18 cellular contexts compared by ENCODE assay signal in genomic region chr11:92846542-92847125, GRCh38.
"Had no signal": no experiment of that assay in that cellular context is flagged by ENCODE, and none has a peak within 500 bp of the region (broad histone marks: within the 10 kb centered on the region; RNA-seq: fewer than 3 reads in every experiment).

No MANE protein-coding gene starts in this region.

- DNase-seq: activated CD4-positive, alpha-beta memory T cell treated with anti-CD3 and anti-CD28 coated beads for 36 hours; activated CD4-positive, alpha-beta T cell treated with anti-CD3 and anti-CD28 coated beads for 36 hours; activated CD8-positive, alpha-beta memory T cell treated with anti-CD3 and anti-CD28 coated beads, Interleukin-2, amount 10 ng/mL, durations not matched to agents 7 days and 5 days; activated effector memory CD4-positive, alpha-beta T cell treated with Interleukin-2 at 50 U/mL for 16 hours; activated T-cell treated with anti-CD3 and anti-CD28 coated beads, Interleukin-2, amount 50 U/mL, for 1 hour; body of pancreas; central memory CD4-positive, alpha-beta T cell; effector CD8-positive, alpha-beta T cell; heart right ventricle; islet precursor cell; naive B cell; pancreas; sigmoid colon; tibial artery; WERI-Rb-1 had no signal

- H3K4me3 ChIP-seq: body of pancreas, heart right ventricle, pancreas, sigmoid colon, tibial artery had no signal

- H3K27ac Mint-ChIP-seq: activated CD4-positive, alpha-beta memory T cell treated with anti-CD3 and anti-CD28 coated beads for 36 hours; activated CD4-positive, alpha-beta T cell treated with anti-CD3 and anti-CD28 coated beads for 36 hours; activated CD8-positive, alpha-beta memory T cell treated with anti-CD3 and anti-CD28 coated beads, Interleukin-2, amount 10 ng/mL, durations not matched to agents 7 days and 5 days; activated naive CD4-positive, alpha-beta T cell treated with anti-CD3 and anti-CD28 coated beads, Interleukin-2, amount 50 U/mL, for 24 hours; naive B cell; stimulated activated memory B cell treated with anti-CD40 and anti-IgM and Interleukin-4, amounts not matched to agents 10 μg/mL and 1 μg/mL and 100 μg/mL, for 72 hours; T-helper 1 cell treated with Interleukin-12 subunit alpha and Interleukin-12 subunit beta and Interleukin-4 antibody, amounts not matched to agents 30 μg/mL and 1 μg/mL, for 36 hours had no signal

- H3K27ac ChIP-seq: body of pancreas, heart right ventricle, pancreas, sigmoid colon, tibial artery, WERI-Rb-1 had no signal

- H3K4me1 ChIP-seq: body of pancreas, heart right ventricle, pancreas had no signal

- H3K9me3 ChIP-seq: body of pancreas, heart right ventricle, pancreas, sigmoid colon, tibial artery had no signal

- H3K4me1 Mint-ChIP-seq: activated CD4-positive, alpha-beta T cell treated with anti-CD3 and anti-CD28 coated beads for 36 hours; activated CD8-positive, alpha-beta memory T cell treated with anti-CD3 and anti-CD28 coated beads, Interleukin-2, amount 10 ng/mL, durations not matched to agents 7 days and 5 days; activated naive CD4-positive, alpha-beta T cell treated with anti-CD3 and anti-CD28 coated beads, Interleukin-2, amount 50 U/mL, for 24 hours; naive B cell; stimulated activated memory B cell treated with anti-CD40 and anti-IgM and Interleukin-4, amounts not matched to agents 10 μg/mL and 1 μg/mL and 100 μg/mL, for 72 hours had no signal

- H3K36me3 Mint-ChIP-seq: activated CD4-positive, alpha-beta memory T cell treated with anti-CD3 and anti-CD28 coated beads for 36 hours; activated CD8-positive, alpha-beta memory T cell treated with anti-CD3 and anti-CD28 coated beads, Interleukin-2, amount 10 ng/mL, durations not matched to agents 7 days and 5 days; activated naive CD4-positive, alpha-beta T cell treated with anti-CD3 and anti-CD28 coated beads, Interleukin-2, amount 50 U/mL, for 24 hours; naive B cell; stimulated activated memory B cell treated with anti-CD40 and anti-IgM and Interleukin-4, amounts not matched to agents 10 μg/mL and 1 μg/mL and 100 μg/mL, for 72 hours had no signal

- H3K27me3 ChIP-seq: body of pancreas, heart right ventricle, pancreas, sigmoid colon, tibial artery had no signal

- H3K4me3 Mint-ChIP-seq: activated CD4-positive, alpha-beta memory T cell treated with anti-CD3 and anti-CD28 coated beads for 36 hours; activated CD4-positive, alpha-beta T cell treated with anti-CD3 and anti-CD28 coated beads for 36 hours; activated CD8-positive, alpha-beta memory T cell treated with anti-CD3 and anti-CD28 coated beads, Interleukin-2, amount 10 ng/mL, durations not matched to agents 7 days and 5 days; activated naive CD4-positive, alpha-beta T cell treated with anti-CD3 and anti-CD28 coated beads, Interleukin-2, amount 50 U/mL, for 24 hours; naive B cell; stimulated activated memory B cell treated with anti-CD40 and anti-IgM and Interleukin-4, amounts not matched to agents 10 μg/mL and 1 μg/mL and 100 μg/mL, for 72 hours; T-helper 1 cell treated with Interleukin-12 subunit alpha and Interleukin-12 subunit beta and Interleukin-4 antibody, amounts not matched to agents 30 μg/mL and 1 μg/mL, for 36 hours had no signal

- H3K9me3 Mint-ChIP-seq: activated CD4-positive, alpha-beta memory T cell treated with anti-CD3 and anti-CD28 coated beads for 36 hours; activated naive CD4-positive, alpha-beta T cell treated with anti-CD3 and anti-CD28 coated beads, Interleukin-2, amount 50 U/mL, for 24 hours; naive B cell; stimulated activated memory B cell treated with anti-CD40 and anti-IgM and Interleukin-4, amounts not matched to agents 10 μg/mL and 1 μg/mL and 100 μg/mL, for 72 hours; T-helper 1 cell treated with Interleukin-12 subunit alpha and Interleukin-12 subunit beta and Interleukin-4 antibody, amounts not matched to agents 30 μg/mL and 1 μg/mL, for 36 hours had no signal

- H3K36me3 ChIP-seq: heart right ventricle, pancreas, sigmoid colon, WERI-Rb-1 had no signal

- H3K27me3 Mint-ChIP-seq: activated CD4-positive, alpha-beta memory T cell treated with anti-CD3 and anti-CD28 coated beads for 36 hours; activated CD4-positive, alpha-beta T cell treated with anti-CD3 and anti-CD28 coated beads for 36 hours; activated CD8-positive, alpha-beta memory T cell treated with anti-CD3 and anti-CD28 coated beads, Interleukin-2, amount 10 ng/mL, durations not matched to agents 7 days and 5 days; naive B cell; stimulated activated memory B cell treated with anti-CD40 and anti-IgM and Interleukin-4, amounts not matched to agents 10 μg/mL and 1 μg/mL and 100 μg/mL, for 72 hours had no signal
